ENCODE assay signal across 8 cellular contexts in genomic region chr11:125423247-125423849, GRCh38.
DNase-seq lines count a peak whose midpoint lies in the region; ATAC-seq and TF ChIP-seq lines count a peak whose summit lies in the region.

No MANE protein-coding gene starts in this region.

- intact Hi-C loops in cardiac septum (cut with DNase I) = no loop called here

- H3K9me3 Mint-ChIP-seq in stimulated activated naive CD8-positive, alpha-beta T cell treated with anti-CD3 and anti-CD28 coated beads, Interleukin-15, amount 100 ng/mL, for 72 hours = no peaks in the 10 kb centered on the region

- no peak overlapping the region for H3K27ac ChIP-seq in cardiac muscle cell

- no peak overlapping the region for H3K4me3 ChIP-seq in cardiac muscle cell

- H3K36me3 ChIP-seq in cardiac muscle cell = no peaks in the 10 kb centered on the region

- H3K4me3 Mint-ChIP-seq in stimulated activated naive CD8-positive, alpha-beta T cell treated with anti-CD3 and anti-CD28 coated beads, Interleukin-15, amount 100 ng/mL, for 72 hours = no peak overlapping the region

- peak; percentile 63 for ATAC-seq in stimulated activated naive CD8-positive, alpha-beta T cell treated with anti-CD3 and anti-CD28 coated beads, Interleukin-15, amount 100 ng/mL, for 72 hours
- ATAC-seq in GM18498 (IDR thresholded peaks at IDR 0.05; ENCODE audit: unreplicated experiment) = no peak

- peaks cover 24% of the 10 kb centered on the region for H3K27me3 Mint-ChIP-seq in stimulated activated naive CD8-positive, alpha-beta T cell treated with anti-CD3 and anti-CD28 coated beads, Interleukin-15, amount 100 ng/mL, for 72 hours

- no peak overlapping the region for H3K27ac Mint-ChIP-seq in stimulated activated naive CD8-positive, alpha-beta T cell treated with anti-CD3 and anti-CD28 coated beads, Interleukin-15, amount 100 ng/mL, for 72 hours

- H3K27me3 ChIP-seq in cardiac muscle cell = no peaks in the 10 kb centered on the region

- H3K4me1 Mint-ChIP-seq in stimulated activated naive CD8-positive, alpha-beta T cell treated with anti-CD3 and anti-CD28 coated beads, Interleukin-15, amount 100 ng/mL, for 72 hours = no peaks in the 10 kb centered on the region

- peak; percentile 40 for TF ChIP-seq CTCF in cardiac muscle cell (IDR thresholded peaks at IDR 0.05; ENCODE audit: low read depth, low read length)
- TF ChIP-seq CTCF in LNCAP (IDR thresholded peaks at IDR 0.05) = peak; percentile 83

- H3K4me1 ChIP-seq in cardiac muscle cell (ENCODE audit: low read depth) = no peaks in the 10 kb centered on the region

- peak in 1 of 2 donors; percentile 30 for DNase-seq in cardiac muscle cell (ENCODE audit: low read depth in 1 of 2, low spot score in 1 of 2)
- DNase-seq in cardiac septum (ENCODE audit: low spot score) = no peak
- DNase-seq in dermis blood vessel endothelial cell = peak; percentile 20
- DNase-seq in stimulated activated naive CD8-positive, alpha-beta T cell treated with anti-CD3 and anti-CD28 coated beads, Interleukin-15, amount 100 ng/mL, for 72 hours = peak in 1 of 2 donors; percentile 26
- no peak for DNase-seq in activated CD4-positive, CD25-positive, alpha-beta regulatory T cell treated with anti-CD3 and anti-CD28 coated beads, Interleukin-2, amount 50 U/mL, for 72 hours
- no peak for DNase-seq in T-helper 9 cell

- no peaks in the 10 kb centered on the region for H3K9me3 ChIP-seq in cardiac muscle cell (ENCODE audit: low read depth)
